9 cellular contexts compared by ENCODE assay signal in the genomic region with DNA sequence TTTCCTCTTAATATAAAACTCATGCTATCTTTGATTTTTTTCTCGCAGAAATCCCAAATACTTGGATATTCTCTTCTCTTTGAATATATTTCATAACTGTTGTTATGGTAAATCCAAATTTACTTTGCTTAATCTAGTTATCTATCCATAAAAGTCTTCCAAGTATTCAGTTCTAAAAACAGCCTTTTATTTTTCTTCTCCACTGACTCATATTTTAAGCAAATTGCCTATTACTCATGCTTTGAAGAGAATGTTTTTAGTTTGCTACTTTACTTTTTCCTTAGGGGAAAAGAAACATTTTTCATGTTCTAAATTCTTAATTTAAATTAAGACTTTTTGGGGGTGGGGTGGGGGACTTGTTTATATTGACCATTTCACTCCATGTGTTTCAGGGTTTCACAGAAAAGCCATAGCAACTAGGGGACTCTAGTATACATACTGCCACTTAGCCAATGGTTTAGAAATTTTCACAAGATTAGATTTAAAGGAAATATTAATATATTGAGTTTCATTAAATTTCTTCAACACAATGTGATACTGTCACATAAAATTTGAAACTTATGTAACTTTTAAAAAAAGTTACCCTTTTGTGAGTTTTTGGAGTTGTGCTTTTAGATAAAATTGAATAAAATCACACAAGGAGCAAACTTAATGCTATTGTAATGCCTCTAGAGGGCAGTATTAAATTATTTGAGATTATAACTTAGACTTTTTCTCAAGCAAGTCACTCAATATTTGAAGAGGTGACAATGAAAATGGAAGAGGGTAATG.
DNase-seq lines count a peak whose midpoint lies in the region; ATAC-seq and TF ChIP-seq lines count a peak whose summit lies in the region.
"Had no signal": no experiment of that assay in that cellular context is flagged by ENCODE, and none has a peak within 500 bp of the region (broad histone marks: within the 10 kb centered on the region; RNA-seq: fewer than 3 reads in every experiment).

No MANE protein-coding gene starts in this region.

- H3K4me1 ChIP-seq in RWPE2 (ENCODE audit: insufficient read depth, poor library complexity, severe bottlenecking) = peaks cover 4% of the 10 kb centered on the region
- no peaks in the 10 kb centered on the region for H3K4me1 ChIP-seq in right atrium auricular region

- H3K9me3 ChIP-seq in RWPE2 (ENCODE audit: severe bottlenecking) (no peaks in the 10 kb centered on the region), right atrium auricular region (no peaks in the 10 kb centered on the region)

- no peaks in the 10 kb centered on the region for H3K27me3 Mint-ChIP-seq in glutamatergic neuron (ENCODE audit: unreplicated experiment)
- H3K27me3 Mint-ChIP-seq: memory B cell had no signal

- H3K27ac Mint-ChIP-seq in glutamatergic neuron (ENCODE audit: unreplicated experiment) = no peak overlapping the region
- H3K27ac Mint-ChIP-seq: memory B cell had no signal

- peak; percentile 91 for TF ChIP-seq CTCF in RWPE2 (IDR thresholded peaks at IDR 0.05; ENCODE audit: poor library complexity, severe bottlenecking)
- peak; percentile 73 for TF ChIP-seq CTCF in glutamatergic neuron (IDR thresholded peaks at IDR 0.05; ENCODE audit: partially characterized antibody, unreplicated experiment)
- TF ChIP-seq CTCF in right atrium auricular region (IDR thresholded peaks at IDR 0.05) = peak in 1 of 2 donors; percentile 66

- no peak overlapping the region for H3K27ac ChIP-seq in RWPE2 (ENCODE audit: poor library complexity, severe bottlenecking)
- H3K27ac ChIP-seq in right atrium auricular region = no peak overlapping the region

- H3K36me3 ChIP-seq in RWPE2 (ENCODE audit: low read depth) (no peaks in the 10 kb centered on the region), right atrium auricular region (no peaks in the 10 kb centered on the region)

- H3K36me3 Mint-ChIP-seq in glutamatergic neuron (ENCODE audit: unreplicated experiment) = no peaks in the 10 kb centered on the region
- H3K36me3 Mint-ChIP-seq: memory B cell had no signal

- no peaks in the 10 kb centered on the region for H3K9me3 Mint-ChIP-seq in glutamatergic neuron (ENCODE audit: unreplicated experiment)

- in situ Hi-C loops in G401 (cut with HindIII; ENCODE audit: low sequenced_read_pairs) = no loop called here

- peak; percentile 62 for ATAC-seq in HG03103 (IDR thresholded peaks at IDR 0.05; ENCODE audit: low read depth, unreplicated experiment)
- ATAC-seq in RWPE2 (ENCODE audit: low read depth) = peak; percentile 51; the same call in 2 of the 3 replicates
- ATAC-seq in HG02973 (IDR thresholded peaks at IDR 0.05; ENCODE audit: unreplicated experiment) = no peak
- ATAC-seq in GM21526 (IDR thresholded peaks at IDR 0.05; ENCODE audit: low FRiP score, unreplicated experiment) = no peak
- no peak for ATAC-seq in HG02642 (IDR thresholded peaks at IDR 0.05; ENCODE audit: poor library complexity, unreplicated experiment)

- H3K4me3 ChIP-seq in RWPE2 (ENCODE audit: severe bottlenecking) = no peak overlapping the region
- no peak overlapping the region for H3K4me3 ChIP-seq in right atrium auricular region

- DNase-seq in G401 (ENCODE audit: low spot score) (peak; percentile 17), RWPE2 (ENCODE audit: low spot score) (no peak), glutamatergic neuron (no peak), right atrium auricular region (ENCODE audit: low spot score) (no peak)

- no peaks in the 10 kb centered on the region for H3K4me1 Mint-ChIP-seq in glutamatergic neuron (ENCODE audit: low read depth, unreplicated experiment)
- H3K4me1 Mint-ChIP-seq: memory B cell had no signal

- no peak overlapping the region for H3K4me3 Mint-ChIP-seq in glutamatergic neuron (ENCODE audit: unreplicated experiment)
- H3K4me3 Mint-ChIP-seq: memory B cell had no signal

- H3K27me3 ChIP-seq in RWPE2 (ENCODE audit: insufficient read depth, poor library complexity, severe bottlenecking) (peaks cover 15% of the 10 kb centered on the region), right atrium auricular region (no peaks in the 10 kb centered on the region)

Comparison
In these comparisons a context has a peak if more than half of its experiments do, and no peak if none do; other contexts are left out.
1. ATAC-seq: peak in HG03103 (single experiment) and RWPE2 (single experiment); none in HG02973 (single experiment), GM21526 (single experiment) and HG02642 (single experiment).